21 cellular contexts compared by ENCODE assay signal in the genomic region with DNA sequence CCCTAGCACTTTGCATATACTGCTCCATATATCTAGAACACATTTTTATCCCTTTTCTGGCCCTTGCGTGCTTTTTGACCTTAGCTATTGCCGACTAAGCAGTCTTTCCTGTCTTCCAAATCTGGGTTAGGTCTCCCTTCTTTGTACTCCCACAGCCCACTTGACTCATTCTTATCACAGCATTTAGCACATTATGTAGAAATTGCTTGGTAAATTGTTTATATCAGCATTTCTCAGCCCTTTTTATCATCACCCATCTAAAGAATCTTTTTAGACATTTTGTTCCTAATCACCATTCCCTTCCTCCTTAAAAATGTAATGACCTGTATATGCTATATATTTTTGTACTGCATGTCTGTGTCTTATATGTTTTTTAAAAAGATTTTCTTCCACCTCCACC.
DNase-seq lines count a peak whose midpoint lies in the region; ATAC-seq, FAIRE-seq and TF ChIP-seq lines count a peak whose summit lies in the region.
"Had no signal": no experiment of that assay in that cellular context is flagged by ENCODE, and none has a peak within 500 bp of the region (broad histone marks: within the 10 kb centered on the region; RNA-seq: fewer than 3 reads in every experiment).

No MANE protein-coding gene starts in this region.

- no peak for TF ChIP-seq POLR2A in A549 (IDR thresholded peaks at IDR 0.05; ENCODE audit: low read length)
- TF ChIP-seq POLR2A in K562 (conservative IDR thresholded peaks at IDR 0.05), result no peak
- TF ChIP-seq POLR2A in right lobe of liver (IDR thresholded peaks at IDR 0.05), result no peak

- TF ChIP-seq EP300 in A549 (IDR thresholded peaks at IDR 0.05) (no peak), K562 (IDR thresholded peaks at IDR 0.05; ENCODE audit: low read length) (no peak)

- H3K36me3 ChIP-seq in KMS-11 (ENCODE audit: insufficient read depth) (no peaks in the 10 kb centered on the region), K562 (ENCODE audit: control insufficient read depth, insufficient read depth, low read length) (no peaks in the 10 kb centered on the region), right lobe of liver (no peaks in the 10 kb centered on the region)
- H3K36me3 ChIP-seq: HAP-1 had no signal

- no peaks in the 10 kb centered on the region; the same call in 1 of the 2 replicates for H3K27me3 Mint-ChIP-seq in HFFc6 (ENCODE audit: insufficient read depth)

- WGBS in A549 (ENCODE audit: missing lambda C conversion rate), result 36% methylated on average over 2 of the region's 2 CpGs
- WGBS in K562 (ENCODE audit: insufficient coverage, low coverage, missing lambda C conversion rate), result 0% methylated on average over 2 of the region's 2 CpGs
- 37% methylated on average over 2 of the region's 2 CpGs for WGBS in right lobe of liver (ENCODE audit: insufficient coverage, low coverage, low lambda C conversion rate, missing lambda C conversion rate)

- H3K9me3 ChIP-seq in A549, result no peaks in the 10 kb centered on the region
- H3K9me3 ChIP-seq in K562 (replicated peaks; ENCODE audit: control insufficient read depth, insufficient read depth, low read depth, low read length), result no peaks in the 10 kb centered on the region
- no peaks in the 10 kb centered on the region for H3K9me3 ChIP-seq in right lobe of liver
- H3K9me3 ChIP-seq: HAP-1 had no signal

- no peaks in the 10 kb centered on the region for H3K36me3 Mint-ChIP-seq in HFFc6 (ENCODE audit: low read depth)
- H3K36me3 Mint-ChIP-seq: CD4-positive, alpha-beta memory T cell had no signal

- TF ChIP-seq RAD21 in A549 (conservative IDR thresholded peaks at IDR 0.05 in 1 of 2, IDR thresholded peaks at IDR 0.05 in 1 of 2) (no peak), K562 (CRISPR knock-in tag; conservative IDR thresholded peaks at IDR 0.05 in 1 of 2, IDR thresholded peaks at IDR 0.05 in 1 of 2) (no peak)

- H4K20me1 ChIP-seq in KMS-11 (ENCODE audit: insufficient read depth) (no peaks in the 10 kb centered on the region), K562 (replicated peaks; ENCODE audit: control insufficient read depth, insufficient read depth, low read length) (no peaks in the 10 kb centered on the region)

- in situ Hi-C loops in K562 (cut with MboI), result no loop called here

- ATAC-seq in A549 (no peak), K562 (no peak), right lobe of liver (peak in 1 of 4 donors; percentile 32), HG03439 (IDR thresholded peaks at IDR 0.05; ENCODE audit: unreplicated experiment) (no peak), HG02870 (IDR thresholded peaks at IDR 0.05; ENCODE audit: unreplicated experiment) (no peak), HG03565 (IDR thresholded peaks at IDR 0.05; ENCODE audit: unreplicated experiment) (no peak)

- peak overlapping the region; percentile 10; the same call in 1 of the 2 replicates for H3K9ac ChIP-seq in KMS-11
- H3K9ac ChIP-seq in K562 (ENCODE audit: insufficient read depth in 1 of 2, low read depth in 2 of 2, low read length in 2 of 2), result no peak overlapping the region

- H3K9me3 Mint-ChIP-seq in HFFc6, result peaks cover 32% of the 10 kb centered on the region

- H3K27ac ChIP-seq in A549 (no peak overlapping the region), KMS-11 (peak overlapping the region; percentile 19; the same call in 1 of the 2 replicates), K562 (ENCODE audit: extremely low read depth, low read depth, low read length) (no peak overlapping the region), right lobe of liver (peak overlapping the region; percentile 7 to 83 (median 52))
- H3K27ac ChIP-seq: 22Rv1 had no signal

- no peaks in the 10 kb centered on the region for H3K4me1 ChIP-seq in A549
- H3K4me1 ChIP-seq in KMS-11 (ENCODE audit: low read depth, poor library complexity, severe bottlenecking), result peaks cover 15% of the 10 kb centered on the region
- peaks cover 4 to 5% of the 10 kb centered on the region in 2 experiments; a peak in 3 of 5 replicates for H3K4me1 ChIP-seq in K562 (replicated peaks in 1 of 2; ENCODE audit: control insufficient read depth in 2 of 2, insufficient read depth in 2 of 2, low read length in 2 of 2)
- H3K4me1 ChIP-seq in right lobe of liver, result peaks cover 0 to 7% (median 3%) of the 10 kb centered on the region in 4 donors
- H3K4me1 ChIP-seq: HAP-1 had no signal

- no peak for DNase-seq in A549 (ENCODE audit: low read depth in 1 of 2, low spot score in 1 of 2)
- no peak for DNase-seq in K562 (ENCODE audit: extremely low read depth in 1 of 4, low spot score in 3 of 4)
- DNase-seq in right lobe of liver, result no peak
- no peak for DNase-seq in HFFc6
- DNase-seq: C1 segment of cervical spinal cord; Calu3; CD4-positive, alpha-beta memory T cell; COR-L47; DMS79 treated with DMSO at 0.1 percent for 48 hours; GF-D8; GOT3 had no signal

- H3K27me3 ChIP-seq in KMS-11 (ENCODE audit: insufficient read depth, low read depth) (no peaks in the 10 kb centered on the region), K562 (ENCODE audit: control insufficient read depth in 2 of 2, insufficient read depth in 2 of 2, low read length in 2 of 2) (peaks cover 2 to 6% of the 10 kb centered on the region in 2 experiments; a peak in 2 of 5 replicates), right lobe of liver (no peaks in the 10 kb centered on the region)

- no peaks in the 10 kb centered on the region for H3K4me1 Mint-ChIP-seq in HFFc6 (ENCODE audit: low read depth)
- H3K4me1 Mint-ChIP-seq: CD4-positive, alpha-beta memory T cell had no signal

- no peak overlapping the region for H3K4me3 Mint-ChIP-seq in HFFc6
- H3K4me3 Mint-ChIP-seq: CD4-positive, alpha-beta memory T cell had no signal

- intact Hi-C loops in K562 (cut with micrococcal nuclease) (no loop called here), right lobe of liver (cut with DNase I) (no loop called here)

- TF ChIP-seq CTCF in A549 (IDR thresholded peaks at IDR 0.05) (no peak), KMS-11 (conservative IDR thresholded peaks at IDR 0.05; ENCODE audit: low read depth, low read length) (no peak), K562 (IDR thresholded peaks at IDR 0.05 in 2 of 3, conservative IDR thresholded peaks at IDR 0.05 in 1 of 3; ENCODE audit: insufficient read depth in 2 of 3, low read depth in 1 of 3, low read length in 3 of 3) (no peak), right lobe of liver (IDR thresholded peaks at IDR 0.05) (no peak), HFFc6 (IDR thresholded peaks at IDR 0.05) (no peak)

- CTCF ChIA-PET in A549 (lab: Yijun Ruan, JAX) (no interaction called here), K562 (lab: Yijun Ruan, JAX; ENCODE audit: low intra/inter-chr PET ratio) (no interaction called here)

- H2AFZ ChIP-seq in KMS-11 (ENCODE audit: low read depth) (peak overlapping the region; percentile 60; the same call in 1 of the 2 replicates), K562 (ENCODE audit: low read depth, low read length) (no peak overlapping the region)

- BruUV-seq in K562 (replicated peaks; lab: Mats Ljungman, UMichigan), result no TSS peak

- H3K79me2 ChIP-seq in KMS-11 (ENCODE audit: insufficient read depth, low read depth) (no peaks in the 10 kb centered on the region), K562 (ENCODE audit: control insufficient read depth, insufficient read depth, low read length) (no peaks in the 10 kb centered on the region)

- no peak for FAIRE-seq in A549 (lab: Jason Lieb, UNC)
- FAIRE-seq in K562 (lab: Jason Lieb, UNC), result no peak
- FAIRE-seq: A204.1, GM12891, GM18507, H54 had no signal

- H3K27ac Mint-ChIP-seq in HFFc6, result no peak overlapping the region
- H3K27ac Mint-ChIP-seq: CD4-positive, alpha-beta memory T cell had no signal

- H3K9me1 ChIP-seq in K562 (ENCODE audit: control insufficient read depth, insufficient read depth, low read length), result no peaks in the 10 kb centered on the region

- H3K4me2 ChIP-seq in A549, result no peak overlapping the region
- peak overlapping the region; percentile 77 for H3K4me2 ChIP-seq in KMS-11
- no peak overlapping the region for H3K4me2 ChIP-seq in K562 (ENCODE audit: insufficient read depth, low read length)

- H3K4me3 ChIP-seq in A549, result no peak overlapping the region
- H3K4me3 ChIP-seq in KMS-11 (IDR thresholded peaks at IDR 0.05; ENCODE audit: insufficient read depth, low read depth, low read length), result no peak overlapping the region
- no peak overlapping the region for H3K4me3 ChIP-seq in K562
- peak overlapping the region in 1 of 3 donors; percentile 6 for H3K4me3 ChIP-seq in right lobe of liver
- H3K4me3 ChIP-seq: HAP-1 had no signal

- POLR2A ChIA-PET in A549 (lab: Yijun Ruan, JAX), result no interaction called here
- POLR2A ChIA-PET in K562 (lab: Yijun Ruan, JAX), result no interaction called here

TF ChIP-seq in A549, 52 proteins besides CTCF, POLR2A, EP300 and RAD21 (continues in another document):
- TF ChIP-seq RCOR1 (IDR thresholded peaks at IDR 0.05; ENCODE audit: low read depth, low read length) (no peak), GATA3 (IDR thresholded peaks at IDR 0.05; ENCODE audit: borderline replicate concordance) (no peak), NPAS2 (CRISPR knock-in tag; IDR thresholded peaks at IDR 0.05; ENCODE audit: borderline replicate concordance) (no peak), E2F6 (IDR thresholded peaks at IDR 0.05; ENCODE audit: borderline replicate concordance, low read depth) (no peak)

TF ChIP-seq in K562, 482 proteins besides CTCF, POLR2A, EP300 and RAD21 (continues in another document):
- no peak for TF ChIP-seq SOX6 (IDR thresholded peaks at IDR 0.05)
- no peak for TF ChIP-seq NR3C1 (CRISPR knock-in tag; IDR thresholded peaks at IDR 0.05)
- no peak for TF ChIP-seq ZSCAN32 (CRISPR knock-in tag; IDR thresholded peaks at IDR 0.05)
- no peak for TF ChIP-seq POLR2G (IDR thresholded peaks at IDR 0.05; ENCODE audit: low read depth, low read length)
- TF ChIP-seq, protein P1, sequence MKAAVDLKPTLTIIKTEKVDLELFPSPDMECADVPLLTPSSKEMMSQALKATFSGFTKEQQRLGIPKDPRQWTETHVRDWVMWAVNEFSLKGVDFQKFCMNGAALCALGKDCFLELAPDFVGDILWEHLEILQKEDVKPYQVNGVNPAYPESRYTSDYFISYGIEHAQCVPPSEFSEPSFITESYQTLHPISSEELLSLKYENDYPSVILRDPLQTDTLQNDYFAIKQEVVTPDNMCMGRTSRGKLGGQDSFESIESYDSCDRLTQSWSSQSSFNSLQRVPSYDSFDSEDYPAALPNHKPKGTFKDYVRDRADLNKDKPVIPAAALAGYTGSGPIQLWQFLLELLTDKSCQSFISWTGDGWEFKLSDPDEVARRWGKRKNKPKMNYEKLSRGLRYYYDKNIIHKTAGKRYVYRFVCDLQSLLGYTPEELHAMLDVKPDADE (conservative IDR thresholded peaks at IDR 0.05; ENCODE audit: control insufficient read depth, low read depth, low read length), result no peak

Comparison
In these comparisons a context has a peak if more than half of its experiments do, and no peak if none do; other contexts are left out.
1. H3K27ac ChIP-seq: peak in KMS-11 (single experiment) and right lobe of liver (3 of 3); none in A549 (0 of 2) and K562 (single experiment).
2. Of the 35 proteins assayed by ChIP-seq in both K562 and A549: peak only in K562: none; only in A549: MAFK; in both: none; in neither: 34.